ENCODE assay signal across 7 cellular contexts in genomic region chr17:2796164-2797140, GRCh38. TPM values are rescaled to one million over a fixed set of nuclear protein-coding genes. Genes with fewer than 3 reads are reported as not detected.
DNase-seq lines count a peak whose midpoint lies in the region; ATAC-seq and TF ChIP-seq lines count a peak whose summit lies in the region.

Gene RAP1GAP2, plus strand, starts transcription at chr17:2796438. Its CDS starts 90 bp downstream, at chr17:2796528.

- H3K36me3 Mint-ChIP-seq in immature natural killer cell: peaks cover 13 to 20% (median 17%) of the 10 kb centered on the region in 3 donors

- TF ChIP-seq CTCF in GM10266 (IDR thresholded peaks at IDR 0.05; ENCODE audit: control insufficient read depth, insufficient read depth, low read depth, missing control alignments): no peak

- ATAC-seq in HG02840 (IDR thresholded peaks at IDR 0.05; ENCODE audit: low FRiP score, unreplicated experiment): no peak

- H3K9me3 Mint-ChIP-seq in immature natural killer cell: no peaks in the 10 kb centered on the region

- H3K27ac Mint-ChIP-seq in immature natural killer cell: peak within 1 kb of the TSS; percentile 78 to 97 (median 92)

- H3K4me1 Mint-ChIP-seq in immature natural killer cell: peaks cover 87 to 89% of the 10 kb centered on the region in 2 donors

- DNase-seq in OCI-M1 (lab: John Stamatoyannopoulos, UW) (peak; percentile 69), immature natural killer cell (peak; percentile 91 to 93 (median 92)), OCI-M2 (lab: John Stamatoyannopoulos, UW; ENCODE audit: unreplicated experiment) (no peak), GM10266 (ENCODE audit: extremely low spot score) (no peak)
- peak; percentile 30 to 50 for DNase-seq in activated T-helper 1 cell treated with anti-CD3 and anti-CD28 coated beads, Interleukin-2, amount 50 U/mL, for 16 hours (ENCODE audit: low read depth in 1 of 2, low spot score in 1 of 2)
- DNase-seq in stimulated activated CD4-positive, alpha-beta T cell treated with anti-CD3 and anti-CD28 coated beads, TNF-alpha, amount 100 ng/mL, for 4 hours (ENCODE audit: low read depth in 3 of 3): peak in 2 of 3 experiments; percentile 34 to 35

- H3K27me3 Mint-ChIP-seq in immature natural killer cell (ENCODE audit: low read depth in 3 of 3): peaks cover 24 to 36% (median 28%) of the 10 kb centered on the region in 3 donors

- H3K4me3 Mint-ChIP-seq in immature natural killer cell: peak within 1 kb of the TSS; percentile 98 to 100 (median 99)

RNA-seq across cellular contexts. Expression of gene RAP1GAP2, which starts in this region (rescaled TPM):
- 10 to 100 TPM in 1 of 3 donors, 1 to 10 TPM in 2; 2.5 to 28.9 (median 6.4) TPM for polyA plus RNA-seq in immature natural killer cell

Comparison
In these comparisons a context has a peak if more than half of its experiments do, and no peak if none do; other contexts are left out.
1. DNase-seq: peak in OCI-M1 (single experiment), activated T-helper 1 cell treated with anti-CD3 and anti-CD28 coated beads, Interleukin-2, amount 50 U/mL, for 16 hours (2 of 2), immature natural killer cell (3 of 3) and stimulated activated CD4-positive, alpha-beta T cell treated with anti-CD3 and anti-CD28 coated beads, TNF-alpha, amount 100 ng/mL, for 4 hours (2 of 3); none in OCI-M2 (single experiment) and GM10266 (single experiment).